In genomic region chr5:69489246-69489645, GRCh38 we compare ENCODE assay signal across 2 cellular contexts.
TF ChIP-seq lines count a peak whose summit lies in the region.

No MANE protein-coding gene starts in this region.

TF ChIP-seq in GM23338, 12 proteins besides CTCF, POLR2A, EP300 and RAD21:
- TF ChIP-seq ZNF462 (CRISPR knock-in tag; IDR thresholded peaks at IDR 0.05) (no peak), ZNF331 (CRISPR knock-in tag; IDR thresholded peaks at IDR 0.05; ENCODE audit: low read depth) (no peak), POLR2AphosphoS5 (IDR thresholded peaks at IDR 0.05; ENCODE audit: low read depth) (no peak), STAT1 (IDR thresholded peaks at IDR 0.05; ENCODE audit: unreplicated experiment) (no peak), EZH2 (IDR thresholded peaks at IDR 0.05; ENCODE audit: low read depth, unreplicated experiment) (no peak), NANOG (IDR thresholded peaks at IDR 0.05; ENCODE audit: borderline replicate concordance) (no peak), JUNB (IDR thresholded peaks at IDR 0.05; ENCODE audit: unreplicated experiment) (no peak), EZH2phosphoT487 (IDR thresholded peaks at IDR 0.05; ENCODE audit: unreplicated experiment) (no peak)
TF ChIP-seq in GM23338: peak in this region for 0.

TF ChIP-seq in HepG2, 621 proteins besides CTCF, POLR2A, EP300 and RAD21:
- TF ChIP-seq PAF1 (CRISPR knock-in tag; IDR thresholded peaks at IDR 0.05) (no peak), ZFX (CRISPR knock-in tag; IDR thresholded peaks at IDR 0.05; ENCODE audit: low read depth) (peak; percentile 20; the same call in 1 of the 2 replicates), ZNF24 (IDR thresholded peaks at IDR 0.05) (peak; percentile 77; the same call in 1 of the 2 replicates)
